In the genomic region with DNA sequence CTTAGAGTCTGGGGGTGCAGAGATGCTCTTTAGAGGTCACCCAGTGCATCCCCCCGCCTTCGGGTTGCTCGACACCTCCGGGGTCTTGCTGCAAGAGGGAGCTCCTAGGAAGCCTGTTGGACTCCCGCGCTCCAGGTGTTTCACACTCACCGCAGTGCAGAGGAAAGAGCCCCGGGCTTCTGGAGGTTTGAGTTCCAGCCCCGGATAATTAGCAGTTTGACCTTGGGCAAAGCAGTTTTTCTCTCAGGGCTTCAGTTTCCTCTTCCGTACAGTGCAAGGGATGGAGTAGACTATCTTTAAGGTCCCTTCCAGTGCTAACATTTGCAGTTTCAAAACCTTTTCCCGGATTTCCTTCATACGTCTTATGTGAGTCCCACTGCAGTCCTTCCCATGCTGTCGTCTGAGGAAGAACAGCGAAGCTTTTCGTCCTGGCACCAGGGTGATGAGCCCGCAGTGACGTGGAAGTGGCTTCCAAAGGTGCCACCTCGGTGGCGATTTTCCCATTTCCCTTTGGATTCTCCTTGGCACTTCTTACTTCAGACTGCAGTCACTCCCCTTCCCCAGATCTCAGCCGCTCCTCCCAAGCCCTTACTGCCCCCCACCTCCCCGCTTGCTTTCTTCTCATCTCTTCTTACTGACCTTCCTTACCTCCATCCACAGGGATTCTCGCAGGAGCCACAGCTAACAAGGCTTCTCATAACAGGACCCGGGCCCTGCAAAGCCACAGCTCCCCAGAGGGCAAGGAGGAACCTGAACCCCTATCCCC, we compare ENCODE assay signal across 8 cellular contexts. TPM values are rescaled to one million over a fixed set of nuclear protein-coding genes. Genes with fewer than 3 reads are reported as not detected.
DNase-seq lines count a peak whose midpoint lies in the region; ATAC-seq and TF ChIP-seq lines count a peak whose summit lies in the region.

No MANE protein-coding gene starts in this region.

- H3K36me3 ChIP-seq in right atrium auricular region (peaks cover 46% of the 10 kb centered on the region), skeletal muscle tissue (ENCODE audit: control insufficient read depth in 3 of 3, insufficient read depth in 3 of 3, low read length in 3 of 3) (peaks cover 35 to 43% (median 40%) of the 10 kb centered on the region in 3 donors)

- TF ChIP-seq CTCF in WI38 (IDR thresholded peaks at IDR 0.05; ENCODE audit: low read depth, low read length) (no peak), right atrium auricular region (IDR thresholded peaks at IDR 0.05) (no peak)

- H3K27ac ChIP-seq in right atrium auricular region (peak overlapping the region; percentile 73 to 77), skeletal muscle tissue (ENCODE audit: low read depth, low read length) (peak overlapping the region; percentile 23)

- H3K4me1 Mint-ChIP-seq in activated T-cell treated with anti-CD3 and anti-CD28 coated beads, Interleukin-2, amount 50 U/mL, for 4 hours (ENCODE audit: low read depth) = peaks cover 43% of the 10 kb centered on the region

- H3K27me3 Mint-ChIP-seq in activated T-cell treated with anti-CD3 and anti-CD28 coated beads, Interleukin-2, amount 50 U/mL, for 4 hours (ENCODE audit: low read depth) = no peaks in the 10 kb centered on the region

- H3K27me3 ChIP-seq in right atrium auricular region (no peaks in the 10 kb centered on the region), skeletal muscle tissue (ENCODE audit: control insufficient read depth in 3 of 3, insufficient read depth in 3 of 3, low read length in 3 of 3) (no peaks in the 10 kb centered on the region)

- no peaks in the 10 kb centered on the region for H3K9me3 ChIP-seq in right atrium auricular region
- H3K9me3 ChIP-seq in skeletal muscle tissue (ENCODE audit: control insufficient read depth in 3 of 3, low read length in 3 of 3) = no peaks in the 10 kb centered on the region

- H3K4me3 Mint-ChIP-seq in activated T-cell treated with anti-CD3 and anti-CD28 coated beads, Interleukin-2, amount 50 U/mL, for 4 hours = peak overlapping the region; percentile 97

- H3K4me1 ChIP-seq in right atrium auricular region (peaks cover 0 to 40% of the 10 kb centered on the region in 2 donors), skeletal muscle tissue (ENCODE audit: control insufficient read depth in 3 of 3, insufficient read depth in 3 of 3, low read length in 3 of 3) (peaks cover 43 to 54% (median 46%) of the 10 kb centered on the region in 3 donors)

- no peak for ATAC-seq in activated T-cell treated with anti-CD3 and anti-CD28 coated beads, Interleukin-2, amount 50 U/mL, for 4 hours
- no peak for ATAC-seq in HG03469 (IDR thresholded peaks at IDR 0.05; ENCODE audit: unreplicated experiment)

- H3K9ac ChIP-seq in skeletal muscle tissue (ENCODE audit: low read depth in 1 of 3, low read length in 3 of 3) = peak overlapping the region; percentile 79 to 94 (median 94)

- no peaks in the 10 kb centered on the region for H3K9me3 Mint-ChIP-seq in activated T-cell treated with anti-CD3 and anti-CD28 coated beads, Interleukin-2, amount 50 U/mL, for 4 hours

- H3K4me3 ChIP-seq in WI38 (ENCODE audit: low read depth, low read length) = peak overlapping the region; percentile 98
- peak overlapping the region; percentile 66 to 90 for H3K4me3 ChIP-seq in right atrium auricular region
- peak overlapping the region; percentile 93 to 96 (median 95) for H3K4me3 ChIP-seq in skeletal muscle tissue (ENCODE audit: low read length in 3 of 3)

- no peak for DNase-seq in activated T-cell treated with anti-CD3 and anti-CD28 coated beads, Interleukin-2, amount 50 U/mL, for 4 hours
- DNase-seq in activated T-cell treated with anti-CD3 and anti-CD28 coated beads, Interleukin-2, amount 50 U/mL, for 1 hour = no peak
- DNase-seq in right atrium auricular region (ENCODE audit: low spot score) (no peak), DMS153 treated with DMSO at 0.1 percent for 48 hours (lab: John Stamatoyannopoulos, UW; ENCODE audit: unreplicated experiment) (no peak)
- no peak for DNase-seq in effector CD8-positive, alpha-beta T cell (lab: John Stamatoyannopoulos, UW)

- H3K36me3 Mint-ChIP-seq in activated T-cell treated with anti-CD3 and anti-CD28 coated beads, Interleukin-2, amount 50 U/mL, for 4 hours (ENCODE audit: insufficient read depth) = peaks cover 32% of the 10 kb centered on the region

RNA-seq across cellular contexts. Expression of a gene that starts 0.6 kb away (rescaled TPM):
- total RNA-seq in activated T-cell treated with anti-CD3 and anti-CD28 coated beads, Interleukin-2, amount 50 U/mL, for 4 hours = 10 to 100 TPM; 14.7 to 19.1 (median 17.8) TPM
- 10 to 100 TPM; 54.5 to 71.4 TPM for total RNA-seq in right atrium auricular region
- total RNA-seq in skeletal muscle tissue = 39.1 TPM

RNA-seq across cellular contexts. Expression of a gene that starts 1.0 kb away (rescaled TPM):
- total RNA-seq in activated T-cell treated with anti-CD3 and anti-CD28 coated beads, Interleukin-2, amount 50 U/mL, for 4 hours = 100 to 1,000 TPM; 128 to 142 (median 131) TPM
- total RNA-seq in right atrium auricular region (10 to 100 TPM; 54.3 to 88.8 TPM), skeletal muscle tissue (121 TPM)

RNA-seq across cellular contexts. Expression of a gene that starts 10.1 kb away (rescaled TPM):
- total RNA-seq in activated T-cell treated with anti-CD3 and anti-CD28 coated beads, Interleukin-2, amount 50 U/mL, for 4 hours = under 1 TPM; 0.66 to 0.69 (median 0.68) TPM
- total RNA-seq in right atrium auricular region (10 to 100 TPM in 1 of 2 donors, 1 to 10 TPM in 1; 1.9 to 10.7 TPM), skeletal muscle tissue (1.0 TPM)

RNA-seq across cellular contexts. Expression of a gene that starts 21.4 kb away (rescaled TPM):
- 10 to 100 TPM; 49.0 to 60.5 (median 52.8) TPM for total RNA-seq in activated T-cell treated with anti-CD3 and anti-CD28 coated beads, Interleukin-2, amount 50 U/mL, for 4 hours
- 100 to 1,000 TPM in 1 of 2 donors, 10 to 100 TPM in 1; 82.8 to 225 TPM for total RNA-seq in right atrium auricular region
- total RNA-seq in skeletal muscle tissue = 109 TPM

RNA-seq across cellular contexts. Expression of a gene that starts 53.9 kb away (rescaled TPM):
- 100 to 1,000 TPM; 381 to 396 (median 382) TPM for total RNA-seq in activated T-cell treated with anti-CD3 and anti-CD28 coated beads, Interleukin-2, amount 50 U/mL, for 4 hours
- total RNA-seq in right atrium auricular region (100 to 1,000 TPM; 112 to 177 TPM), skeletal muscle tissue (172 TPM)
